Comparison of ENCODE assay signal across 9 cellular contexts in genomic region chr14:76920572-76921175, GRCh38.
DNase-seq lines count a peak whose midpoint lies in the region; ATAC-seq and TF ChIP-seq lines count a peak whose summit lies in the region.
"Had no signal": no experiment of that assay in that cellular context is flagged by ENCODE, and none has a peak within 500 bp of the region (broad histone marks: within the 10 kb centered on the region; RNA-seq: fewer than 3 reads in every experiment).

No MANE protein-coding gene starts in this region.

- DNase-seq in NCI-H1417 (lab: John Stamatoyannopoulos, UW) (peak; percentile 93 to 98 (median 98)), adrenal gland (no peak), HCEC 1CT (no peak)
- DNase-seq: cerebellar nuclear complex had no signal

- no peaks in the 10 kb centered on the region for H3K9me3 ChIP-seq in adrenal gland (replicated peaks in 1 of 3)
- no peaks in the 10 kb centered on the region for H3K9me3 ChIP-seq in muscle layer of colon (ENCODE audit: low read length)

- 48 to 74% (median 60%) methylated on average over 7 to 10 of the region's 10 CpGs for WGBS in adrenal gland, 4 donors

- no peak overlapping the region for H3K9ac ChIP-seq in muscle layer of colon (ENCODE audit: low read length)

- ATAC-seq in GM18498 (IDR thresholded peaks at IDR 0.05; ENCODE audit: unreplicated experiment) = no peak
- no peak for ATAC-seq in HG02588 (IDR thresholded peaks at IDR 0.05; ENCODE audit: unreplicated experiment)
- no peak for ATAC-seq in HG03520 (IDR thresholded peaks at IDR 0.05; ENCODE audit: unreplicated experiment)

- H3K27me3 ChIP-seq in adrenal gland (no peaks in the 10 kb centered on the region), muscle layer of colon (ENCODE audit: control insufficient read depth in 1 of 2, insufficient read depth in 2 of 2, low read length in 2 of 2) (no peaks in the 10 kb centered on the region)

- H3K27ac ChIP-seq in C4-2B (peak overlapping the region; percentile 96), adrenal gland (peak overlapping the region; percentile 73 to 96 (median 92)), muscle layer of colon (ENCODE audit: low read depth, low read length) (peak overlapping the region; percentile 93)

- TF ChIP-seq CTCF in C4-2B (conservative IDR thresholded peaks at IDR 0.05) = no peak
- no peak for TF ChIP-seq CTCF in adrenal gland (IDR thresholded peaks at IDR 0.05)

- no peak for TF ChIP-seq POLR2A in adrenal gland (IDR thresholded peaks at IDR 0.05)

- H3K4me3 ChIP-seq in adrenal gland (no peak overlapping the region), muscle layer of colon (ENCODE audit: low read depth in 1 of 2, low read length in 2 of 2) (no peak overlapping the region)

- intact Hi-C loops in adrenal gland (cut with DNase I) = no loop called here

- no peaks in the 10 kb centered on the region for H3K36me3 ChIP-seq in adrenal gland (replicated peaks in 1 of 2)
- H3K36me3 ChIP-seq in muscle layer of colon (ENCODE audit: insufficient read depth, low read length) = no peaks in the 10 kb centered on the region

- peaks cover 44 to 74% of the 10 kb centered on the region in 2 donors for H3K4me1 ChIP-seq in adrenal gland (replicated peaks in 1 of 2)
- peaks cover 47% of the 10 kb centered on the region for H3K4me1 ChIP-seq in muscle layer of colon (ENCODE audit: insufficient read depth, low read length)

Comparison
In these comparisons a context has a peak if more than half of its experiments do, and no peak if none do; other contexts are left out.
1. DNase-seq: peak in NCI-H1417 (3 of 3); none in adrenal gland (0 of 7) and HCEC 1CT (single experiment).
2. Peak in every context shown above with its lines, with median percentiles within 50 percentile points of each other: H3K27ac ChIP-seq.